ENCODE assay signal across 1 cellular context in genomic region chr11:103069367-103069766, GRCh38.
TF ChIP-seq lines count a peak whose summit lies in the region.

No MANE protein-coding gene starts in this region.

TF ChIP-seq in GM12878, 131 proteins besides CTCF, POLR2A, EP300 and RAD21:
- TF ChIP-seq ZNF622 (IDR thresholded peaks at IDR 0.05): no peak
